27 cellular contexts compared by ENCODE assay signal in the genomic region with DNA sequence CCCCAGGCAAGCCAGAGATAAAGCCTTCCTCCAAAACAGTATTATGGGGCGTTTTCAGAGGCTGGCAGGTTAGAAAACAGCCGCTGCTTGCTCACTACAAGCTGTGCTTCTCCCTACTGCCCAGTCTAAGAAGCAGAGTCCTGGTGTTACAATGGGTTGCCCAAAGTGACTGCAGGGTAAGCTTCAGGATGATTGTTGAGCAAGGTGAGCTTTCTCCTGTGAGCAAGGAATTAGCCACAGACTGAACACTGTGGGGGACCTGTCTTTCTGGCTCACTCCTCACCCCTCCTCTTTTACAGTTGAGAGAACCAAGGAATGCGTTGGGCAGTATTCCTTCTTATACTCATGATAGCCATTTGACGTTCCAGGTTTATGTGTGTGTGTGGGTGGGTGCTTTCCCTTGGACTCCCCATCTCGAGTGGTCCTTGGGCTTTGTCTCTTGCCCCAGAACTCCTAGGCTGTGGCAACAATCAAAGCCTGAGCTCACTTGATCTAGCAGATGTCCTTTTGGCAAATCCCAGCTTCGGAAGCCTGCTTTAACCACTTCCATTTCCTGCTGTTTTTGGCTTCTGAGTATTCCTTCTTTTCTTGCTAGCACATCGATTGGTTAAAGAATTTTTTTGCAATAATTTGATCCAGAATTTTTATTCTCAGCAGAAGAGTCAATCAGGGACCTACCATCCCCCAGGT. TPM values are rescaled to one million over a fixed set of nuclear protein-coding genes. Genes with fewer than 3 reads are reported as not detected.
DNase-seq lines count a peak whose midpoint lies in the region; ATAC-seq and TF ChIP-seq lines count a peak whose summit lies in the region.
"Had no signal": no experiment of that assay in that cellular context is flagged by ENCODE, and none has a peak within 500 bp of the region (broad histone marks: within the 10 kb centered on the region; RNA-seq: fewer than 3 reads in every experiment).

No MANE protein-coding gene starts in this region.

- no peak overlapping the region for H3K27ac ChIP-seq in endodermal cell (ENCODE audit: low read depth, low read length)
- no peak overlapping the region for H3K27ac ChIP-seq in neural cell (ENCODE audit: low read length)
- H3K27ac ChIP-seq: 22Rv1, GM23248, RWPE1, SK-N-MC, tibial artery had no signal

- H3K36me3 ChIP-seq in endodermal cell (ENCODE audit: control insufficient read depth, insufficient read depth, low read length) (peaks cover 100% of the 10 kb centered on the region), neural cell (ENCODE audit: insufficient read depth, low read length) (peaks cover 39% of the 10 kb centered on the region)

- H3K36me3 Mint-ChIP-seq in activated CD4-positive, alpha-beta T cell treated with anti-CD3 and anti-CD28 coated beads for 36 hours (ENCODE audit: low read depth) = peaks cover 88% of the 10 kb centered on the region
- peaks cover 87% of the 10 kb centered on the region for H3K36me3 Mint-ChIP-seq in activated CD4-positive, alpha-beta T cell treated with anti-CD3 and anti-CD28 coated beads, Interleukin-2, amount 10 ng/mL, durations not matched to agents 24 days and 14 days (ENCODE audit: low read depth)
- H3K36me3 Mint-ChIP-seq in T-helper 17 cell (ENCODE audit: low read depth) = peaks cover 32% of the 10 kb centered on the region
- H3K36me3 Mint-ChIP-seq in endodermal cell (ENCODE audit: low read depth) = peaks cover 86% of the 10 kb centered on the region

- H3K27ac Mint-ChIP-seq in activated CD4-positive, alpha-beta T cell treated with anti-CD3 and anti-CD28 coated beads for 36 hours = peak overlapping the region; percentile 40
- no peak overlapping the region for H3K27ac Mint-ChIP-seq in activated CD4-positive, alpha-beta T cell treated with anti-CD3 and anti-CD28 coated beads, Interleukin-2, amount 10 ng/mL, durations not matched to agents 24 days and 14 days
- peak overlapping the region; percentile 86 for H3K27ac Mint-ChIP-seq in T-helper 17 cell
- H3K27ac Mint-ChIP-seq in endodermal cell = peak overlapping the region; percentile 32
- H3K27ac Mint-ChIP-seq: activated T-helper 2 cell treated with anti-CD3 and anti-CD28 coated beads, Interferon-gamma antibody, Interleukin-2, Interleukin-4, amounts not matched to agents 10 μg/mL and 5 μg/mL and 100 μg/mL, durations not matched to agents 14 hours and 24 hours and 36 hours; dendritic cell treated with granulocyte-macrophage colony-stimulating factor and Interleukin-4, amounts not matched to agents 40 ng/mL and 50 ng/mL, for 4 days; stimulated activated naive CD8-positive, alpha-beta T cell treated with anti-CD3 and anti-CD28 coated beads, Interleukin-15, Interleukin-2, amounts not matched to agents 100 ng/mL and 50 ng/mL, for 24 hours had no signal

- no peak for TF ChIP-seq CTCF in endodermal cell (conservative IDR thresholded peaks at IDR 0.05)
- TF ChIP-seq CTCF in neural cell (IDR thresholded peaks at IDR 0.05; ENCODE audit: poor library complexity, severe bottlenecking) = no peak

- CTCF ChIA-PET in activated CD4-positive, alpha-beta T cell treated with anti-CD3 and anti-CD28 coated beads for 36 hours (lab: Charles Lee) = interaction anchor here (0.5 kb wide), 1 partner anchor 29 kb away, joined by 3 read pairs; no protein-coding TSS in a partner anchor

- no peaks in the 10 kb centered on the region for H3K27me3 Mint-ChIP-seq in activated CD4-positive, alpha-beta T cell treated with anti-CD3 and anti-CD28 coated beads for 36 hours
- no peaks in the 10 kb centered on the region for H3K27me3 Mint-ChIP-seq in activated CD4-positive, alpha-beta T cell treated with anti-CD3 and anti-CD28 coated beads, Interleukin-2, amount 10 ng/mL, durations not matched to agents 24 days and 14 days
- no peaks in the 10 kb centered on the region for H3K27me3 Mint-ChIP-seq in T-helper 17 cell
- no peaks in the 10 kb centered on the region for H3K27me3 Mint-ChIP-seq in endodermal cell (ENCODE audit: insufficient read depth)
- H3K27me3 Mint-ChIP-seq: dendritic cell treated with granulocyte-macrophage colony-stimulating factor and Interleukin-4, amounts not matched to agents 40 ng/mL and 50 ng/mL, for 4 days; IgD-negative memory B cell; stimulated activated naive CD8-positive, alpha-beta T cell treated with anti-CD3 and anti-CD28 coated beads, Interleukin-15, Interleukin-2, amounts not matched to agents 100 ng/mL and 50 ng/mL, for 24 hours had no signal

- no peaks in the 10 kb centered on the region for H4K20me1 ChIP-seq in neural cell (ENCODE audit: insufficient read depth)

- no peak overlapping the region for H3K4me3 Mint-ChIP-seq in activated CD4-positive, alpha-beta T cell treated with anti-CD3 and anti-CD28 coated beads for 36 hours
- no peak overlapping the region for H3K4me3 Mint-ChIP-seq in activated CD4-positive, alpha-beta T cell treated with anti-CD3 and anti-CD28 coated beads, Interleukin-2, amount 10 ng/mL, durations not matched to agents 24 days and 14 days
- no peak overlapping the region for H3K4me3 Mint-ChIP-seq in T-helper 17 cell
- no peak overlapping the region for H3K4me3 Mint-ChIP-seq in endodermal cell
- H3K4me3 Mint-ChIP-seq: dendritic cell treated with granulocyte-macrophage colony-stimulating factor and Interleukin-4, amounts not matched to agents 40 ng/mL and 50 ng/mL, for 4 days; stimulated activated naive CD8-positive, alpha-beta T cell treated with anti-CD3 and anti-CD28 coated beads, Interleukin-15, Interleukin-2, amounts not matched to agents 100 ng/mL and 50 ng/mL, for 24 hours had no signal

- no peaks in the 10 kb centered on the region for H3K79me2 ChIP-seq in neural cell (replicated peaks; ENCODE audit: insufficient read depth, low read length)

- intact Hi-C loops in activated CD4-positive, alpha-beta T cell treated with anti-CD3 and anti-CD28 coated beads for 36 hours (cut with DNase I, micrococcal nuclease) = no loop called here
- intact Hi-C loops in activated CD4-positive, alpha-beta T cell treated with anti-CD3 and anti-CD28 coated beads, Interleukin-2, amount 10 ng/mL, durations not matched to agents 24 days and 14 days (cut with micrococcal nuclease) = no loop called here

- no peak for ATAC-seq in activated CD4-positive, alpha-beta T cell treated with anti-CD3 and anti-CD28 coated beads for 36 hours
- ATAC-seq in T-helper 17 cell = no peak
- no peak for ATAC-seq in stimulated activated naive CD8-positive, alpha-beta T cell treated with anti-CD3 and anti-CD28 coated beads, Interleukin-15, Interleukin-2, amounts not matched to agents 100 U/mL and 50 U/mL, for 24 hours
- ATAC-seq: body of pancreas had no signal

- no peak overlapping the region for H2AFZ ChIP-seq in neural cell (ENCODE audit: low read depth, low read length)
- H2AFZ ChIP-seq: GM23248 had no signal

- POLR2A ChIA-PET in activated CD4-positive, alpha-beta T cell treated with anti-CD3 and anti-CD28 coated beads for 36 hours (lab: Charles Lee) = no interaction called here

- no peaks in the 10 kb centered on the region for H3K27me3 ChIP-seq in endodermal cell (ENCODE audit: control insufficient read depth, insufficient read depth, low read length, poor library complexity, severe bottlenecking)
- H3K27me3 ChIP-seq in neural cell (ENCODE audit: insufficient read depth, low read depth, low read length) = no peaks in the 10 kb centered on the region
- H3K27me3 ChIP-seq: body of pancreas, tibial artery had no signal

- no peaks in the 10 kb centered on the region for H3K4me1 ChIP-seq in endodermal cell (ENCODE audit: control insufficient read depth, insufficient read depth, low read length)

- no peak overlapping the region for H3K4me2 ChIP-seq in neural cell (ENCODE audit: low read length)

- 93 to 100% methylated on average over 3 to 7 of the region's 7 CpGs for WGBS in endodermal cell (ENCODE audit: insufficient coverage in 1 of 2, insufficient read length in 1 of 2), 2 experiments

- no peaks in the 10 kb centered on the region for H3F3A ChIP-seq in neural cell (ENCODE audit: insufficient read depth, low read length, poor library complexity, severe bottlenecking)

- TF ChIP-seq RAD21 in neural cell (conservative IDR thresholded peaks at IDR 0.05) = no peak

- peaks cover 42% of the 10 kb centered on the region for H3K4me1 Mint-ChIP-seq in activated CD4-positive, alpha-beta T cell treated with anti-CD3 and anti-CD28 coated beads for 36 hours
- peaks cover 20% of the 10 kb centered on the region for H3K4me1 Mint-ChIP-seq in activated CD4-positive, alpha-beta T cell treated with anti-CD3 and anti-CD28 coated beads, Interleukin-2, amount 10 ng/mL, durations not matched to agents 24 days and 14 days
- H3K4me1 Mint-ChIP-seq in T-helper 17 cell = peaks cover 15% of the 10 kb centered on the region
- H3K4me1 Mint-ChIP-seq in endodermal cell = no peaks in the 10 kb centered on the region

- no peak for TF ChIP-seq EP300 in neural cell (conservative IDR thresholded peaks at IDR 0.05; ENCODE audit: poor library complexity, severe bottlenecking)

- no peak for DNase-seq in activated CD4-positive, alpha-beta T cell treated with anti-CD3 and anti-CD28 coated beads for 36 hours
- no peak for DNase-seq in activated CD4-positive, alpha-beta T cell treated with anti-CD3 and anti-CD28 coated beads, Interleukin-2, amount 10 ng/mL, durations not matched to agents 24 days and 14 days
- DNase-seq in T-helper 17 cell (no peak), endodermal cell (no peak), NCI-H2196 treated with DMSO at 0.1 percent for 48 hours (lab: John Stamatoyannopoulos, UW; ENCODE audit: unreplicated experiment) (no peak), T1000 (lab: John Stamatoyannopoulos, UW) (no peak)
- no peak for DNase-seq in stimulated activated naive CD8-positive, alpha-beta T cell treated with anti-CD3 and anti-CD28 coated beads, Interleukin-15, Interleukin-2, amounts not matched to agents 100 U/mL and 50 U/mL, for 24 hours
- DNase-seq: activated CD4-positive, alpha-beta T cell treated with anti-CD3 and anti-CD28 coated beads, Interleukin-2, amount 50 U/mL, for 1 hour; body of pancreas; GF-D8; GM23248; mammary epithelial cell; NCI-H1105 treated with DMSO at 0.1 percent for 48 hours; NCI-H2081; NCI-H345; NCI-H774; stimulated activated CD4-positive, alpha-beta T cell treated with anti-CD3 and anti-CD28 coated beads, Interleukin-4, amount 100 ng/mL, for 1 hour; T-helper 2 cell; tibial artery had no signal

- no peaks in the 10 kb centered on the region for H3K9me2 ChIP-seq in neural cell (ENCODE audit: insufficient read depth, low read length)

- H3K4me3 ChIP-seq in endodermal cell (ENCODE audit: low read length) (no peak overlapping the region), neural cell (ENCODE audit: low read length) (no peak overlapping the region)
- H3K4me3 ChIP-seq: body of pancreas, GM23248, SK-N-MC, tibial artery had no signal

- H3K9ac ChIP-seq in endodermal cell (ENCODE audit: extremely low read depth, low read length, poor library complexity, severe bottlenecking) (no peak overlapping the region), neural cell (ENCODE audit: low read length) (no peak overlapping the region)
- H3K9ac ChIP-seq: GM23248 had no signal

- no peaks in the 10 kb centered on the region for H3K9me3 Mint-ChIP-seq in activated CD4-positive, alpha-beta T cell treated with anti-CD3 and anti-CD28 coated beads for 36 hours (ENCODE audit: low read depth)
- peaks cover 4% of the 10 kb centered on the region for H3K9me3 Mint-ChIP-seq in activated CD4-positive, alpha-beta T cell treated with anti-CD3 and anti-CD28 coated beads, Interleukin-2, amount 10 ng/mL, durations not matched to agents 24 days and 14 days
- H3K9me3 Mint-ChIP-seq in endodermal cell = peaks cover 1% of the 10 kb centered on the region
- H3K9me3 Mint-ChIP-seq: activated T-helper 2 cell treated with anti-CD3 and anti-CD28 coated beads, Interferon-gamma antibody, Interleukin-2, Interleukin-4, amounts not matched to agents 10 μg/mL and 5 μg/mL and 100 μg/mL, durations not matched to agents 14 hours and 24 hours and 36 hours; dendritic cell treated with granulocyte-macrophage colony-stimulating factor and Interleukin-4, amounts not matched to agents 40 ng/mL and 50 ng/mL, for 4 days; IgD-negative memory B cell; stimulated activated naive CD8-positive, alpha-beta T cell treated with anti-CD3 and anti-CD28 coated beads, Interleukin-15, Interleukin-2, amounts not matched to agents 100 ng/mL and 50 ng/mL, for 24 hours had no signal

- H3K9me3 ChIP-seq in T-helper 17 cell (ENCODE audit: control insufficient read depth, low read length, poor library complexity, severe bottlenecking) = no peaks in the 10 kb centered on the region
- no peaks in the 10 kb centered on the region for H3K9me3 ChIP-seq in endodermal cell (ENCODE audit: control insufficient read depth, low read length)
- no peaks in the 10 kb centered on the region for H3K9me3 ChIP-seq in neural cell (ENCODE audit: low read length)
- H3K9me3 ChIP-seq: body of pancreas, tibial artery had no signal

RNA-seq across cellular contexts. Expression of a gene that starts 47.5 kb away (rescaled TPM):
- total RNA-seq in activated CD4-positive, alpha-beta T cell treated with anti-CD3 and anti-CD28 coated beads for 36 hours = 10 to 100 TPM; 68.9 to 82.9 TPM
- 69.6 and 74.0 TPM in 2 replicates for total RNA-seq in activated CD4-positive, alpha-beta T cell treated with anti-CD3 and anti-CD28 coated beads, Interleukin-2, amount 10 ng/mL, durations not matched to agents 24 days and 14 days
- total RNA-seq in T-helper 17 cell = 100 to 1,000 TPM; 156 to 161 TPM
- 10 to 100 TPM; 31.8 to 34.4 TPM for total RNA-seq in endodermal cell
- 50.2 TPM for polyA plus RNA-seq in endodermal cell (2013, experiment 1 of 2)
- polyA plus RNA-seq in endodermal cell (2013, experiment 2 of 2) = 42.0 TPM
- polyA plus RNA-seq in neural cell = 51.2 and 54.6 TPM in 2 replicates
- polyA minus RNA-seq in neural cell = 82.5 and 96.3 TPM in 2 replicates
